In the genomic region with DNA sequence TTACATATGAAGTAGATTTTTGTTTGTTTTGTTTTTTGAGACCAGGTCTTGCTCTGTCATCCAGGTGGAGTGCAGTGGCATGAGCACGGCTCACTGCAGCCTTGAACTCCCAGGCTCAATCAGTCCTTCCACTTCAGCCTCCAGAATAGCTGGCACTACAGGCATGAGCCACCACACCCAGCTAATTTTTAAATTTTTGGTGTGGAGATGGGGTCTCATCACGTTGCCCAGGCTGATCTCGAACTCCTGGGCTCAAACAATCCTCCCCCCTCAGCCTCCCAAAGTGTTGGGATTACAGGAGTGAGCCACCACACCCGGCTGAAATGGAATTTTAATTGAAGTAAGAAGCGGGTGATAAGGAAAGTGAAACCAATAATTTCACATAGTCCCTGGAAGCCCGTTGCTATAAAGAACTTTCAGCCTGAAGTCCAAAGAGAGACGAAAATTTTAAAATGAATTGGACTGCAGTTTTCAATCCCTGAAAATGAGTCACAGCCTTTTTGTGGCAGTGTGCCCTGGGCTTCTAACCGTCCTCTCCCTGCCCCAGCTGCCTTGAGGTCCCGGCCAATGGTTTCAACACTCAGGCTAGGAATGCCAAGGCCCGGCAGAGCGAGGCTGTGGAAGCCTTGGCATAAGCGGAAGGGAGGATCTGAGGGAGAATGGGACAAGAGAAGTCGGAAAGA, we compare ENCODE assay signal across 11 cellular contexts. TPM values are rescaled to one million over a fixed set of nuclear protein-coding genes. Genes with fewer than 3 reads are reported as not detected.
DNase-seq lines count a peak whose midpoint lies in the region; ATAC-seq, FAIRE-seq and TF ChIP-seq lines count a peak whose summit lies in the region.
"Had no signal": no experiment of that assay in that cellular context is flagged by ENCODE, and none has a peak within 500 bp of the region (broad histone marks: within the 10 kb centered on the region; RNA-seq: fewer than 3 reads in every experiment).

No MANE protein-coding gene starts in this region.

- H3K27me3 ChIP-seq in muscle layer of duodenum (ENCODE audit: low read depth, low read length) = no peaks in the 10 kb centered on the region

- H3K27ac ChIP-seq in A549 = peak overlapping the region; percentile 77 to 94
- H3K27ac ChIP-seq in muscle layer of duodenum (ENCODE audit: low read length) = peak overlapping the region; percentile 74

- no peak for TF ChIP-seq POLR2A in A549 (IDR thresholded peaks at IDR 0.05; ENCODE audit: low read length)

- H3K4me3 ChIP-seq in A549 (no peak overlapping the region), muscle layer of duodenum (ENCODE audit: low read depth in 1 of 2, low read length in 2 of 2) (peak overlapping the region; percentile 47 to 51)

- ATAC-seq in A549 (peak; percentile 76 to 79), HG02973 (IDR thresholded peaks at IDR 0.05; ENCODE audit: unreplicated experiment) (no peak)

- peak overlapping the region; percentile 72 for H3K4me2 ChIP-seq in A549

- H3K4me1 ChIP-seq in A549 = peaks cover 42% of the 10 kb centered on the region
- H3K4me1 ChIP-seq in muscle layer of duodenum (ENCODE audit: control insufficient read depth in 1 of 2, insufficient read depth in 2 of 2, low read length in 2 of 2) = peaks cover 20 to 29% of the 10 kb centered on the region in 2 donors

- CTCF ChIA-PET in A549 (lab: Yijun Ruan, JAX) = interaction anchor here (0.7 to 2.5 kb wide), 5 partner anchors 8 to 62 kb away, joined by 3 to 10 read pairs (median 3); no protein-coding TSS in a partner anchor

- TF ChIP-seq EP300 in A549 (IDR thresholded peaks at IDR 0.05) = no peak

- 22% methylated on average over 13 of the region's 13 CpGs for WGBS in A549 (ENCODE audit: missing lambda C conversion rate)

- TF ChIP-seq CTCF in A549 (IDR thresholded peaks at IDR 0.05) = no peak

- no peaks in the 10 kb centered on the region for H3K9me3 ChIP-seq in A549
- no peaks in the 10 kb centered on the region for H3K9me3 ChIP-seq in muscle layer of duodenum (ENCODE audit: control insufficient read depth in 1 of 2, low read length in 2 of 2)

- DNase-seq in A549 (ENCODE audit: low read depth in 1 of 2, low spot score in 1 of 2) (peak; percentile 46 to 52), NCI-H446 (lab: John Stamatoyannopoulos, UW) (peak; percentile 39 to 81), epidermal melanocyte (ENCODE audit: insufficient read length, low spot score) (peak; percentile 89), HK-2 (ENCODE audit: unreplicated experiment) (no peak), foreskin melanocyte (no peak)
- no peak for DNase-seq in activated T-cell treated with anti-CD3 and anti-CD28 coated beads, Interleukin-2, amount 50 U/mL, for 1 hour
- DNase-seq: activated B cell treated with CpG ODN at 0.5 μM for 24 hours, COR-L47 had no signal

- POLR2A ChIA-PET in A549 (lab: Yijun Ruan, JAX) = no interaction called here

- TF ChIP-seq RAD21 in A549 (conservative IDR thresholded peaks at IDR 0.05 in 1 of 2, IDR thresholded peaks at IDR 0.05 in 1 of 2) = no peak

- no peak for FAIRE-seq in A549 (lab: Jason Lieb, UNC)
- FAIRE-seq: islet of Langerhans had no signal

- H3K36me3 ChIP-seq in muscle layer of duodenum (ENCODE audit: control insufficient read depth in 1 of 2, insufficient read depth in 2 of 2, low read length in 2 of 2) = no peaks in the 10 kb centered on the region

TF ChIP-seq in A549, 52 proteins besides CTCF, POLR2A, EP300 and RAD21:
- no peak for TF ChIP-seq FOSL2 (IDR thresholded peaks at IDR 0.05)
- TF ChIP-seq FOSL2 (CRISPR knock-in tag; IDR thresholded peaks at IDR 0.05) = 0 out of 2 replicates have a peak, but pooled peaks have one; percentile 49
- TF ChIP-seq EHMT2 (IDR thresholded peaks at IDR 0.05; ENCODE audit: low read depth) = no peak
- TF ChIP-seq RFX5 (IDR thresholded peaks at IDR 0.05) = no peak
- TF ChIP-seq ATOH8 (CRISPR knock-in tag; IDR thresholded peaks at IDR 0.05; ENCODE audit: low read depth) = no peak
- peak in 1 of 2 experiments; percentile 27; a peak in 1 of 4 replicates for TF ChIP-seq CEBPB (IDR thresholded peaks at IDR 0.05)

RNA-seq across cellular contexts. Expression of gene RAET1E, which starts 0.8 kb away (rescaled TPM):
- polyA plus RNA-seq in A549 (2011; rRNA removed) (2.8 and 4.2 TPM in 2 replicates), A549 (2017; fragmentation: RNase III; extraction: RNeasy Plus Mini Kit Qiagen cat#74134 plus additional on column Dnase treatment) (3.3 to 5.4 TPM (median 4.5 TPM) in 3 replicates)
- polyA plus RNA-seq in A549 (2012; cell fraction: cytosol; rRNA removed) = 0.66 and 0.98 TPM in 2 replicates
- polyA plus RNA-seq in A549 (2012; cell fraction: nucleus; rRNA removed) = 0.32 and 1.1 TPM in 2 replicates
- 0.44 and 2.6 TPM in 2 replicates for polyA minus RNA-seq in A549 (2011; rRNA and poly(A)+ RNA removed)

RNA-seq across cellular contexts. Expression of gene RAET1G, which starts 25.8 kb away (rescaled TPM):
- polyA plus RNA-seq in A549 (2011; rRNA removed) = 10.1 and 14.6 TPM in 2 replicates
- polyA plus RNA-seq in A549 (2012; cell fraction: cytosol; rRNA removed) = 7.5 and 8.2 TPM in 2 replicates
- 10.8 and 11.0 TPM in 2 replicates for polyA plus RNA-seq in A549 (2012; cell fraction: nucleus; rRNA removed)
- 15.5 to 29.8 TPM (median 24.4 TPM) in 3 replicates for polyA plus RNA-seq in A549 (2017; fragmentation: RNase III; extraction: RNeasy Plus Mini Kit Qiagen cat#74134 plus additional on column Dnase treatment)
- 4.9 and 6.5 TPM in 2 replicates for polyA minus RNA-seq in A549 (2011; rRNA and poly(A)+ RNA removed)

RNA-seq across cellular contexts. Expression of gene LRP11, which starts 33.0 kb away (rescaled TPM):
- polyA plus RNA-seq in A549 (2011; rRNA removed) = 57.7 and 59.2 TPM in 2 replicates
- polyA plus RNA-seq in A549 (2012; cell fraction: cytosol; rRNA removed) = 21.1 and 28.5 TPM in 2 replicates
- polyA plus RNA-seq in A549 (2012; cell fraction: nucleus; rRNA removed) = 18.2 and 23.9 TPM in 2 replicates
- 37.4 to 53.8 TPM (median 48.9 TPM) in 3 replicates for polyA plus RNA-seq in A549 (2017; fragmentation: RNase III; extraction: RNeasy Plus Mini Kit Qiagen cat#74134 plus additional on column Dnase treatment)
- polyA minus RNA-seq in A549 (2011; rRNA and poly(A)+ RNA removed) = 78.1 and 98.4 TPM in 2 replicates

RNA-seq across cellular contexts. Expression of gene ULBP2, which starts 44.7 kb away (rescaled TPM):
- polyA plus RNA-seq in A549 (2011; rRNA removed) = 2.7 and 3.2 TPM in 2 replicates
- 2.0 TPM in 2 replicates for polyA plus RNA-seq in A549 (2012; cell fraction: cytosol; rRNA removed)
- polyA plus RNA-seq in A549 (2012; cell fraction: nucleus; rRNA removed) = 1.8 and 2.2 TPM in 2 replicates
- polyA plus RNA-seq in A549 (2017; fragmentation: RNase III; extraction: RNeasy Plus Mini Kit Qiagen cat#74134 plus additional on column Dnase treatment) = 4.2 to 5.0 TPM (median 4.5 TPM) in 3 replicates
- polyA minus RNA-seq in A549 (2011; rRNA and poly(A)+ RNA removed) = 0.39 and 1.4 TPM in 2 replicates

Comparison
In these comparisons a context has a peak if more than half of its experiments do, and no peak if none do; other contexts are left out.
1. DNase-seq: peak in A549 (2 of 2), NCI-H446 (2 of 2) and epidermal melanocyte (single experiment); none in HK-2 (single experiment), activated T-cell treated with anti-CD3 and anti-CD28 coated beads, Interleukin-2, amount 50 U/mL, for 1 hour (single experiment) and foreskin melanocyte (single experiment).